ENCODE assay signal across 8 cellular contexts in genomic region chr17:50372708-50373556, GRCh38. TPM values are rescaled to one million over a fixed set of nuclear protein-coding genes. Genes with fewer than 3 reads are reported as not detected.
DNase-seq lines count a peak whose midpoint lies in the region; ATAC-seq, FAIRE-seq and TF ChIP-seq lines count a peak whose summit lies in the region.

A gene with protein sequence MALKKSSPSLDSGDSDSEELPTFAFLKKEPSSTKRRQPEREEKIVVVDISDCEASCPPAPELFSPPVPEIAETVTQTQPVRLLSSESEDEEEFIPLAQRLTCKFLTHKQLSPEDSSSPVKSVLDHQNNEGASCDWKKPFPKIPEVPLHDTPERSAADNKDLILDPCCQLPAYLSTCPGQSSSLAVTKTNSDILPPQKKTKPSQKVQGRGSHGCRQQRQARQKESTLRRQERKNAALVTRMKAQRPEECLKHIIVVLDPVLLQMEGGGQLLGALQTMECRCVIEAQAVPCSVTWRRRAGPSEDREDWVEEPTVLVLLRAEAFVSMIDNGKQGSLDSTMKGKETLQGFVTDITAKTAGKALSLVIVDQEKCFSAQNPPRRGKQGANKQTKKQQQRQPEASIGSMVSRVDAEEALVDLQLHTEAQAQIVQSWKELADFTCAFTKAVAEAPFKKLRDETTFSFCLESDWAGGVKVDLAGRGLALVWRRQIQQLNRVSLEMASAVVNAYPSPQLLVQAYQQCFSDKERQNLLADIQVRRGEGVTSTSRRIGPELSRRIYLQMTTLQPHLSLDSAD (plus strand): TSS chr17:50373229. CDS start chr17:50375209, 1,980 bp downstream.
Gene MRPL27, minus strand, starts transcription at chr17:50373184. Its CDS starts 14 bp downstream, at chr17:50373170.

- FAIRE-seq in keratinocyte (lab: Jason Lieb, UNC): peak; percentile 81

- CTCF ChIA-PET in AG04449 (lab: Yijun Ruan, JAX): interaction anchor here (0.9 to 6.9 kb wide), 6 partner anchors 8 to 25 kb away, joined by 3 to 60 read pairs (median 4); partner anchors contain the start of gene LRRC59

- TF ChIP-seq CTCF in AG04449 (IDR thresholded peaks at IDR 0.05; ENCODE audit: insufficient read depth, low read length, missing control alignments) (no peak), keratinocyte (optimal IDR thresholded peaks at IDR 0.05 in 1 of 3, IDR thresholded peaks at IDR 0.05 in 1 of 3, conservative IDR thresholded peaks at IDR 0.05 in 1 of 3; ENCODE audit: extremely low read depth in 1 of 3, insufficient read depth in 2 of 3, low read length in 3 of 3) (no peak)

- peaks cover 31% of the 10 kb centered on the region for H3K79me2 ChIP-seq in keratinocyte (ENCODE audit: control insufficient read depth, insufficient read depth, low read length)

- dilution Hi-C loops in keratinocyte (cut with MboI; ENCODE audit: extremely low pct_ligation_motif_present, low sequenced_read_pairs): no loop called here

- H3K9me1 ChIP-seq in keratinocyte (ENCODE audit: control insufficient read depth, extremely low read depth, insufficient read depth, low read length): no peaks in the 10 kb centered on the region

- H3K9me3 ChIP-seq in keratinocyte (ENCODE audit: control insufficient read depth, low read depth, low read length): no peaks in the 10 kb centered on the region

- DNase-seq in AG04449 (ENCODE audit: low read depth, low spot score) (no peak), NCI-H226 (peak; percentile 85), keratinocyte (ENCODE audit: low read depth, low spot score) (no peak)
- DNase-seq in activated CD4-positive, CD25-positive, alpha-beta regulatory T cell (lab: John Stamatoyannopoulos, UW): peak; percentile 61 to 77 (median 75)
- peak; percentile 89 for DNase-seq in central memory CD4-positive, alpha-beta T cell
- peak; percentile 66 to 67 for DNase-seq in stimulated activated CD4-positive, alpha-beta T cell treated with anti-CD3 and anti-CD28 coated beads, Interleukin-15, amount 100 ng/mL, for 1 hour (ENCODE audit: low read depth in 1 of 2, low spot score in 1 of 2)

- peak within 1 kb of the TSS; percentile 96 for H3K27ac ChIP-seq in keratinocyte (ENCODE audit: control insufficient read depth, insufficient read depth, low read length)

- POLR2A ChIA-PET in AG04449 (lab: Yijun Ruan, JAX): no interaction called here

- H3K27me3 ChIP-seq in keratinocyte (ENCODE audit: control insufficient read depth, extremely low read depth, insufficient read depth, low read length): no peaks in the 10 kb centered on the region

- H4K20me1 ChIP-seq in keratinocyte (ENCODE audit: control insufficient read depth, extremely low read depth, insufficient read depth, low read length): peaks cover 4% of the 10 kb centered on the region

- peak within 1 kb of the TSS; percentile 96 for H3K9ac ChIP-seq in keratinocyte (ENCODE audit: control insufficient read depth, extremely low read depth, insufficient read depth, low read length)

- H2AFZ ChIP-seq in keratinocyte (ENCODE audit: control insufficient read depth, low read length): peak within 1 kb of the TSS; percentile 99

- ATAC-seq in GM18907 (IDR thresholded peaks at IDR 0.05; ENCODE audit: unreplicated experiment): peak; percentile 85
- ATAC-seq in HG03159 (IDR thresholded peaks at IDR 0.05; ENCODE audit: unreplicated experiment): peak; percentile 80

- peaks cover 16% of the 10 kb centered on the region for H3K4me1 ChIP-seq in keratinocyte (ENCODE audit: control insufficient read depth, extremely low read depth, insufficient read depth, low read length)

- peak within 1 kb of the TSS; percentile 100 for H3K4me3 ChIP-seq in AG04449 (ENCODE audit: low read depth, low read length)
- peak within 1 kb of the TSS; percentile 72 to 88 (median 83) for H3K4me3 ChIP-seq in keratinocyte (ENCODE audit: control insufficient read depth in 2 of 3, extremely low read depth in 1 of 3, insufficient read depth in 2 of 3, low read depth in 1 of 3, low read length in 3 of 3)

- H3K36me3 ChIP-seq in keratinocyte (ENCODE audit: control insufficient read depth in 2 of 2, extremely low read depth in 1 of 2, insufficient read depth in 2 of 2, low read length in 2 of 2): peaks cover 8 to 27% of the 10 kb centered on the region in 2 experiments

- H3K4me2 ChIP-seq in keratinocyte (ENCODE audit: control insufficient read depth, extremely low read depth, insufficient read depth, low read depth, low read length): peak within 1 kb of the TSS; percentile 94

RNA-seq across cellular contexts. Expression of the first gene that starts in this region (rescaled TPM):
- 1.6 to 5.6 TPM (median 4.7 TPM) in 3 replicates for polyA plus RNA-seq in keratinocyte
- not detected for polyA plus RNA-seq in keratinocyte (2011; ENCODE audit: low read depth)
- 1.1 and 1.2 TPM in 2 replicates for polyA plus RNA-seq in keratinocyte (2011; cell fraction: cytosol; rRNA removed)
- polyA plus RNA-seq in keratinocyte (2011; cell fraction: nucleus; rRNA removed): 7.0 and 7.7 TPM in 2 replicates
- 0.31 and 3.6 TPM in 2 replicates for polyA plus RNA-seq in keratinocyte (2012; ENCODE audit: low replicate concordance)
- 1.1 to 4.0 TPM (median 1.4 TPM) in 3 replicates for polyA minus RNA-seq in keratinocyte
- not detected for polyA minus RNA-seq in keratinocyte (2011; cell fraction: cytosol; rRNA and poly(A)+ RNA removed)
- 0.32 and 3.1 TPM in 2 replicates for polyA minus RNA-seq in keratinocyte (2011; cell fraction: nucleus; rRNA and poly(A)+ RNA removed)

RNA-seq across cellular contexts. Expression of gene MRPL27, which starts in this region (rescaled TPM):
- polyA plus RNA-seq in keratinocyte: 106 to 130 TPM (median 123 TPM) in 3 replicates
- polyA plus RNA-seq in keratinocyte (2011; ENCODE audit: low read depth): 48.6 TPM
- polyA plus RNA-seq in keratinocyte (2011; cell fraction: cytosol; rRNA removed): 97.2 and 104 TPM in 2 replicates
- polyA plus RNA-seq in keratinocyte (2011; cell fraction: nucleus; rRNA removed): 77.6 and 82.3 TPM in 2 replicates
- polyA plus RNA-seq in keratinocyte (2012; ENCODE audit: low replicate concordance): 84.6 and 121 TPM in 2 replicates
- polyA minus RNA-seq in keratinocyte: 41.0 to 62.1 TPM (median 43.0 TPM) in 3 replicates
- 28.8 TPM for polyA minus RNA-seq in keratinocyte (2011; cell fraction: cytosol; rRNA and poly(A)+ RNA removed)
- 11.7 and 11.8 TPM in 2 replicates for polyA minus RNA-seq in keratinocyte (2011; cell fraction: nucleus; rRNA and poly(A)+ RNA removed)

Comparison
In these comparisons a context has a peak if more than half of its experiments do, and no peak if none do; other contexts are left out.
1. DNase-seq: peak in NCI-H226 (single experiment), activated CD4-positive, CD25-positive, alpha-beta regulatory T cell (4 of 4), central memory CD4-positive, alpha-beta T cell (single experiment) and stimulated activated CD4-positive, alpha-beta T cell treated with anti-CD3 and anti-CD28 coated beads, Interleukin-15, amount 100 ng/mL, for 1 hour (2 of 2); none in AG04449 (single experiment) and keratinocyte (single experiment).